13 cellular contexts compared by ENCODE assay signal in genomic region chr18:13811993-13812392, GRCh38. TPM values are rescaled to one million over a fixed set of nuclear protein-coding genes. Genes with fewer than 3 reads are reported as not detected.
DNase-seq lines count a peak whose midpoint lies in the region; FAIRE-seq and TF ChIP-seq lines count a peak whose summit lies in the region.
"Had no signal": no experiment of that assay in that cellular context is flagged by ENCODE, and none has a peak within 500 bp of the region (broad histone marks: within the 10 kb centered on the region; RNA-seq: fewer than 3 reads in every experiment).

No MANE protein-coding gene starts in this region.

- H3K9me3 Mint-ChIP-seq in progenitor cell of endocrine pancreas (ENCODE audit: low read depth) = no peaks in the 10 kb centered on the region

- no peak overlapping the region for H3K4me3 ChIP-seq in astrocyte of the cerebellum (ENCODE audit: low read depth, low read length)
- H3K4me3 ChIP-seq: tibial artery had no signal

- H3K4me3 Mint-ChIP-seq in progenitor cell of endocrine pancreas (ENCODE audit: low read depth) = no peak overlapping the region
- H3K4me3 Mint-ChIP-seq: B cell had no signal

- in situ Hi-C loops in astrocyte of the cerebellum (cut with HindIII; ENCODE audit: low sequenced_read_pairs) = no loop called here

- H3K27me3 Mint-ChIP-seq in progenitor cell of endocrine pancreas = no peaks in the 10 kb centered on the region

- no peak overlapping the region for H3K27ac Mint-ChIP-seq in progenitor cell of endocrine pancreas
- H3K27ac Mint-ChIP-seq: B cell had no signal

- DNase-seq in SKM-1 treated with dmso at 0.1 percent for 144 hours (lab: John Stamatoyannopoulos, UW; ENCODE audit: unreplicated experiment) (peak; percentile 14), SKM-1 (lab: John Stamatoyannopoulos, UW; ENCODE audit: unreplicated experiment) (no peak), HuH-7 (ENCODE audit: low spot score) (peak; percentile 60), astrocyte of the cerebellum (ENCODE audit: low read depth) (no peak), progenitor cell of endocrine pancreas (ENCODE audit: low spot score, unreplicated experiment) (no peak), RCC 7860 (ENCODE audit: low spot score) (no peak), T-helper 9 cell (no peak)
- DNase-seq in activated CD4-positive, alpha-beta T cell treated with anti-CD3 and anti-CD28 coated beads for 1 hour = no peak
- DNase-seq: tibial artery had no signal

- H3K36me3 Mint-ChIP-seq in progenitor cell of endocrine pancreas (ENCODE audit: insufficient read depth) = no peaks in the 10 kb centered on the region

- no peak for FAIRE-seq in RCC 7860 (lab: Jason Lieb, UNC)

- peaks cover 24% of the 10 kb centered on the region for H3K4me1 Mint-ChIP-seq in progenitor cell of endocrine pancreas (ENCODE audit: low read depth)
- H3K4me1 Mint-ChIP-seq: B cell had no signal

- TF ChIP-seq CTCF in astrocyte of the cerebellum (IDR thresholded peaks at IDR 0.05; ENCODE audit: low read depth, low read length, missing control alignments) (peak; percentile 25), progenitor cell of endocrine pancreas (IDR thresholded peaks at IDR 0.05; ENCODE audit: unreplicated experiment) (peak; percentile 43)

RNA-seq across cellular contexts. Expression of gene MC5R, which starts 12.0 kb away (rescaled TPM):
- total RNA-seq in progenitor cell of endocrine pancreas = not detected in 2 replicates
- total RNA-seq: B cell, glomerular endothelial cell, lung microvascular endothelial cell, pulmonary artery endothelial cell had no signal

Comparison
In these comparisons a context has a peak if more than half of its experiments do, and no peak if none do; other contexts are left out.
1. DNase-seq: peak in SKM-1 treated with dmso at 0.1 percent for 144 hours (single experiment) and HuH-7 (single experiment); none in SKM-1 (single experiment), astrocyte of the cerebellum (single experiment), progenitor cell of endocrine pancreas (single experiment), activated CD4-positive, alpha-beta T cell treated with anti-CD3 and anti-CD28 coated beads for 1 hour (single experiment), RCC 7860 (single experiment) and T-helper 9 cell (single experiment).